ENCODE assay signal across 1 cellular context in genomic region chr10:72319416-72320254, GRCh38.
TF ChIP-seq lines count a peak whose summit lies in the region.

No MANE protein-coding gene starts in this region.

TF ChIP-seq in HEK293, 187 proteins besides CTCF, POLR2A, EP300 and RAD21 (continued from another document and continues in another):
- TF ChIP-seq ZBTB11 (tag by site-specific recombination; conservative IDR thresholded peaks at IDR 0.05; ENCODE audit: low read depth) (no peak), EGR2 (tag by site-specific recombination; IDR thresholded peaks at IDR 0.05; ENCODE audit: low read depth) (no peak; the same call in 1 of the 2 replicates), OSR2 (tag by site-specific recombination; IDR thresholded peaks at IDR 0.05) (peak; percentile 44; the same call in 1 of the 2 replicates), ZNF280C (tag by site-specific recombination; IDR thresholded peaks at IDR 0.05) (no peak), ZNF350 (tag by site-specific recombination; IDR thresholded peaks at IDR 0.05) (no peak), ZFP41 (tag by site-specific recombination; IDR thresholded peaks at IDR 0.05; ENCODE audit: borderline replicate concordance) (no peak), ZNF548 (tag by site-specific recombination; IDR thresholded peaks at IDR 0.05) (0 out of 2 replicates have a peak, but pooled peaks have one; percentile 31), ZBTB21 (tag by site-specific recombination; IDR thresholded peaks at IDR 0.05) (peak; percentile 48), FEZF1 (tag by site-specific recombination; IDR thresholded peaks at IDR 0.05) (no peak), SCRT1 (tag by site-specific recombination; IDR thresholded peaks at IDR 0.05; ENCODE audit: borderline replicate concordance) (no peak), ZNF777 (tag by site-specific recombination; IDR thresholded peaks at IDR 0.05; ENCODE audit: borderline replicate concordance) (no peak), ZNF423 (tag by site-specific recombination; IDR thresholded peaks at IDR 0.05) (no peak), ZNF140 (tag by site-specific recombination; IDR thresholded peaks at IDR 0.05) (no peak), TRIM28 (IDR thresholded peaks at IDR 0.05; ENCODE audit: borderline replicate concordance, low read length) (no peak), ZNF843 (tag by site-specific recombination; IDR thresholded peaks at IDR 0.05) (no peak), ZNF521 (tag by site-specific recombination; IDR thresholded peaks at IDR 0.05) (no peak), ZXDB (tag by site-specific recombination; IDR thresholded peaks at IDR 0.05) (peak; percentile 84), ZNF621 (tag by site-specific recombination; IDR thresholded peaks at IDR 0.05) (no peak), ZFP69B (tag by site-specific recombination; IDR thresholded peaks at IDR 0.05) (no peak; the same call in none of the 2 replicates), ZEB2 (tag by site-specific recombination; IDR thresholded peaks at IDR 0.05) (peak; percentile 87), MYNN (tag by site-specific recombination; IDR thresholded peaks at IDR 0.05; ENCODE audit: borderline replicate concordance) (no peak), ZNF596 (tag by site-specific recombination; IDR thresholded peaks at IDR 0.05) (peak; percentile 18; the same call in 1 of the 2 replicates), ZNF629 (tag by site-specific recombination; IDR thresholded peaks at IDR 0.05) (peak; percentile 24; the same call in 1 of the 2 replicates), GLI2 (tag by site-specific recombination; IDR thresholded peaks at IDR 0.05; ENCODE audit: borderline replicate concordance, low read depth) (no peak), KLF9 (tag by site-specific recombination; IDR thresholded peaks at IDR 0.05; ENCODE audit: low read depth) (peak; percentile 48), ZNF202 (tag by site-specific recombination; IDR thresholded peaks at IDR 0.05; ENCODE audit: borderline replicate concordance) (no peak), ZNF248 (tag by site-specific recombination; IDR thresholded peaks at IDR 0.05) (no peak), ZNF169 (tag by site-specific recombination; IDR thresholded peaks at IDR 0.05) (no peak), ZNF501 (tag by site-specific recombination; IDR thresholded peaks at IDR 0.05) (no peak), GFI1B (tag by site-specific recombination; IDR thresholded peaks at IDR 0.05) (no peak), HOXD13 (CRISPR knock-in tag; IDR thresholded peaks at IDR 0.05; ENCODE audit: borderline replicate concordance) (no peak), ZNF529 (tag by site-specific recombination; IDR thresholded peaks at IDR 0.05; ENCODE audit: insufficient replicate concordance) (no peak), ZNF658 (tag by site-specific recombination; IDR thresholded peaks at IDR 0.05) (no peak), ZNF223 (tag by site-specific recombination; IDR thresholded peaks at IDR 0.05) (no peak), ZNF366 (tag by site-specific recombination; conservative IDR thresholded peaks at IDR 0.05) (no peak)
- TF ChIP-seq, protein P1, sequence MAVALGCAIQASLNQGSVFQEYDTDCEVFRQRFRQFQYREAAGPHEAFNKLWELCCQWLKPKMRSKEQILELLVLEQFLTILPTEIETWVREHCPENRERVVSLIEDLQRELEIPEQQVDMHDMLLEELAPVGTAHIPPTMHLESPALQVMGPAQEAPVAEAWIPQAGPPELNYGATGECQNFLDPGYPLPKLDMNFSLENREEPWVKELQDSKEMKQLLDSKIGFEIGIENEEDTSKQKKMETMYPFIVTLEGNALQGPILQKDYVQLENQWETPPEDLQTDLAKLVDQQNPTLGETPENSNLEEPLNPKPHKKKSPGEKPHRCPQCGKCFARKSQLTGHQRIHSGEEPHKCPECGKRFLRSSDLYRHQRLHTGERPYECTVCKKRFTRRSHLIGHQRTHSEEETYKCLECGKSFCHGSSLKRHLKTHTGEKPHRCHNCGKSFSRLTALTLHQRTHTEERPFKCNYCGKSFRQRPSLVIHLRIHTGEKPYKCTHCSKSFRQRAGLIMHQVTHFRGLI (tag by site-specific recombination; IDR thresholded peaks at IDR 0.05): peak; percentile 47; the same call in 1 of the 2 replicates
- TF ChIP-seq, protein P2, sequence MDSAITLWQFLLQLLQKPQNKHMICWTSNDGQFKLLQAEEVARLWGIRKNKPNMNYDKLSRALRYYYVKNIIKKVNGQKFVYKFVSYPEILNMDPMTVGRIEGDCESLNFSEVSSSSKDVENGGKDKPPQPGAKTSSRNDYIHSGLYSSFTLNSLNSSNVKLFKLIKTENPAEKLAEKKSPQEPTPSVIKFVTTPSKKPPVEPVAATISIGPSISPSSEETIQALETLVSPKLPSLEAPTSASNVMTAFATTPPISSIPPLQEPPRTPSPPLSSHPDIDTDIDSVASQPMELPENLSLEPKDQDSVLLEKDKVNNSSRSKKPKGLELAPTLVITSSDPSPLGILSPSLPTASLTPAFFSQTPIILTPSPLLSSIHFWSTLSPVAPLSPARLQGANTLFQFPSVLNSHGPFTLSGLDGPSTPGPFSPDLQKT (IDR thresholded peaks at IDR 0.05; ENCODE audit: borderline replicate concordance, low read depth, low read length): no peak
- TF ChIP-seq, protein P3, sequence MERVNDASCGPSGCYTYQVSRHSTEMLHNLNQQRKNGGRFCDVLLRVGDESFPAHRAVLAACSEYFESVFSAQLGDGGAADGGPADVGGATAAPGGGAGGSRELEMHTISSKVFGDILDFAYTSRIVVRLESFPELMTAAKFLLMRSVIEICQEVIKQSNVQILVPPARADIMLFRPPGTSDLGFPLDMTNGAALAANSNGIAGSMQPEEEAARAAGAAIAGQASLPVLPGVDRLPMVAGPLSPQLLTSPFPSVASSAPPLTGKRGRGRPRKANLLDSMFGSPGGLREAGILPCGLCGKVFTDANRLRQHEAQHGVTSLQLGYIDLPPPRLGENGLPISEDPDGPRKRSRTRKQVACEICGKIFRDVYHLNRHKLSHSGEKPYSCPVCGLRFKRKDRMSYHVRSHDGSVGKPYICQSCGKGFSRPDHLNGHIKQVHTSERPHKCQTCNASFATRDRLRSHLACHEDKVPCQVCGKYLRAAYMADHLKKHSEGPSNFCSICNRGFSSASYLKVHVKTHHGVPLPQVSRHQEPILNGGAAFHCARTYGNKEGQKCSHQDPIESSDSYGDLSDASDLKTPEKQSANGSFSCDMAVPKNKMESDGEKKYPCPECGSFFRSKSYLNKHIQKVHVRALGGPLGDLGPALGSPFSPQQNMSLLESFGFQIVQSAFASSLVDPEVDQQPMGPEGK (tag by site-specific recombination; IDR thresholded peaks at IDR 0.05): peak; percentile 88
- TF ChIP-seq, protein P4, sequence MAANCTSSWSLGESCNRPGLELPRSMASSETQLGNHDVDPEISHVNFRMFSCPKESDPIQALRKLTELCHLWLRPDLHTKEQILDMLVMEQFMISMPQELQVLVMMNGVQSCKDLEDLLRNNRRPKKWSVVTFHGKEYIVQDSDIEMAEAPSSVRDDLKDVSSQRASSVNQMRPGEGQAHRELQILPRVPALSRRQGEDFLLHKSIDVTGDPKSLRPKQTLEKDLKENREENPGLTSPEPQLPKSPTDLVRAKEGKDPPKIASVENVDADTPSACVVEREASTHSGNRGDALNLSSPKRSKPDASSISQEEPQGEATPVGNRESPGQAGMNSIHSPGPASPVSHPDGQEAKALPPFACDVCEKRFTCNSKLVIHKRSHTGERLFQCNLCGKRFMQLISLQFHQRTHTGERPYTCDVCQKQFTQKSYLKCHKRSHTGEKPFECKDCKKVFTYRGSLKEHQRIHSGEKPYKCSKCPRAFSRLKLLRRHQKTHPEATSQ (tag by site-specific recombination; IDR thresholded peaks at IDR 0.05): no peak; the same call in none of the 2 replicates
- TF ChIP-seq, protein P5, sequence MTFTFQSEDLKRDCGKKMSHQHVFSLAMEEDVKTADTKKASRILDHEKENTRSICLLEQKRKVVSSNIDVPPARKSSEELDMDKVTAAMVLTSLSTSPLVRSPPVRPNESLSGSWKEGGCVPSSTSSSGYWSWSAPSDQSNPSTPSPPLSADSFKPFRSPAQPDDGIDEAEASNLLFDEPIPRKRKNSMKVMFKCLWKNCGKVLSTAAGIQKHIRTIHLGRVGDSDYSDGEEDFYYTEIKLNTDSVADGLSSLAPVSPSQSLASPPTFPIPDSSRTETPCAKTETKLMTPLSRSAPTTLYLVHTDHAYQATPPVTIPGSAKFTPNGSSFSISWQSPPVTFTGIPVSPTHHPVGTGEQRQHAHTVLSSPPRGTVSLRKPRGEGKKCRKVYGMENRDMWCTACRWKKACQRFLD (tag by site-specific recombination; IDR thresholded peaks at IDR 0.05): no peak
- TF ChIP-seq, protein P6, sequence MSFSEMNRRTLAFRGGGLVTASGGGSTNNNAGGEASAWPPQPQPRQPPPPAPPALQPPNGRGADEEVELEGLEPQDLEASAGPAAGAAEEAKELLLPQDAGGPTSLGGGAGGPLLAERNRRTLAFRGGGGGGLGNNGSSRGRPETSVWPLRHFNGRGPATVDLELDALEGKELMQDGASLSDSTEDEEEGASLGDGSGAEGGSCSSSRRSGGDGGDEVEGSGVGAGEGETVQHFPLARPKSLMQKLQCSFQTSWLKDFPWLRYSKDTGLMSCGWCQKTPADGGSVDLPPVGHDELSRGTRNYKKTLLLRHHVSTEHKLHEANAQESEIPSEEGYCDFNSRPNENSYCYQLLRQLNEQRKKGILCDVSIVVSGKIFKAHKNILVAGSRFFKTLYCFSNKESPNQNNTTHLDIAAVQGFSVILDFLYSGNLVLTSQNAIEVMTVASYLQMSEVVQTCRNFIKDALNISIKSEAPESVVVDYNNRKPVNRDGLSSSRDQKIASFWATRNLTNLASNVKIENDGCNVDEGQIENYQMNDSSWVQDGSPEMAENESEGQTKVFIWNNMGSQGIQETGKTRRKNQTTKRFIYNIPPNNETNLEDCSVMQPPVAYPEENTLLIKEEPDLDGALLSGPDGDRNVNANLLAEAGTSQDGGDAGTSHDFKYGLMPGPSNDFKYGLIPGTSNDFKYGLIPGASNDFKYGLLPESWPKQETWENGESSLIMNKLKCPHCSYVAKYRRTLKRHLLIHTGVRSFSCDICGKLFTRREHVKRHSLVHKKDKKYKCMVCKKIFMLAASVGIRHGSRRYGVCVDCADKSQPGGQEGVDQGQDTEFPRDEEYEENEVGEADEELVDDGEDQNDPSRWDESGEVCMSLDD (tag by site-specific recombination; IDR thresholded peaks at IDR 0.05): peak; percentile 72
- TF ChIP-seq, protein P7, sequence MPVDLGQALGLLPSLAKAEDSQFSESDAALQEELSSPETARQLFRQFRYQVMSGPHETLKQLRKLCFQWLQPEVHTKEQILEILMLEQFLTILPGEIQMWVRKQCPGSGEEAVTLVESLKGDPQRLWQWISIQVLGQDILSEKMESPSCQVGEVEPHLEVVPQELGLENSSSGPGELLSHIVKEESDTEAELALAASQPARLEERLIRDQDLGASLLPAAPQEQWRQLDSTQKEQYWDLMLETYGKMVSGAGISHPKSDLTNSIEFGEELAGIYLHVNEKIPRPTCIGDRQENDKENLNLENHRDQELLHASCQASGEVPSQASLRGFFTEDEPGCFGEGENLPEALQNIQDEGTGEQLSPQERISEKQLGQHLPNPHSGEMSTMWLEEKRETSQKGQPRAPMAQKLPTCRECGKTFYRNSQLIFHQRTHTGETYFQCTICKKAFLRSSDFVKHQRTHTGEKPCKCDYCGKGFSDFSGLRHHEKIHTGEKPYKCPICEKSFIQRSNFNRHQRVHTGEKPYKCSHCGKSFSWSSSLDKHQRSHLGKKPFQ (tag by site-specific recombination; IDR thresholded peaks at IDR 0.05): no peak
- TF ChIP-seq, protein P8, sequence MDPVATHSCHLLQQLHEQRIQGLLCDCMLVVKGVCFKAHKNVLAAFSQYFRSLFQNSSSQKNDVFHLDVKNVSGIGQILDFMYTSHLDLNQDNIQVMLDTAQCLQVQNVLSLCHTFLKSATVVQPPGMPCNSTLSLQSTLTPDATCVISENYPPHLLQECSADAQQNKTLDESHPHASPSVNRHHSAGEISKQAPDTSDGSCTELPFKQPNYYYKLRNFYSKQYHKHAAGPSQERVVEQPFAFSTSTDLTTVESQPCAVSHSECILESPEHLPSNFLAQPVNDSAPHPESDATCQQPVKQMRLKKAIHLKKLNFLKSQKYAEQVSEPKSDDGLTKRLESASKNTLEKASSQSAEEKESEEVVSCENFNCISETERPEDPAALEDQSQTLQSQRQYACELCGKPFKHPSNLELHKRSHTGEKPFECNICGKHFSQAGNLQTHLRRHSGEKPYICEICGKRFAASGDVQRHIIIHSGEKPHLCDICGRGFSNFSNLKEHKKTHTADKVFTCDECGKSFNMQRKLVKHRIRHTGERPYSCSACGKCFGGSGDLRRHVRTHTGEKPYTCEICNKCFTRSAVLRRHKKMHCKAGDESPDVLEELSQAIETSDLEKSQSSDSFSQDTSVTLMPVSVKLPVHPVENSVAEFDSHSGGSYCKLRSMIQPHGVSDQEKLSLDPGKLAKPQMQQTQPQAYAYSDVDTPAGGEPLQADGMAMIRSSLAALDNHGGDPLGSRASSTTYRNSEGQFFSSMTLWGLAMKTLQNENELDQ (tag by site-specific recombination; IDR thresholded peaks at IDR 0.05; ENCODE audit: low read depth): no peak
